ENCODE assay signal across 8 cellular contexts in the genomic region with DNA sequence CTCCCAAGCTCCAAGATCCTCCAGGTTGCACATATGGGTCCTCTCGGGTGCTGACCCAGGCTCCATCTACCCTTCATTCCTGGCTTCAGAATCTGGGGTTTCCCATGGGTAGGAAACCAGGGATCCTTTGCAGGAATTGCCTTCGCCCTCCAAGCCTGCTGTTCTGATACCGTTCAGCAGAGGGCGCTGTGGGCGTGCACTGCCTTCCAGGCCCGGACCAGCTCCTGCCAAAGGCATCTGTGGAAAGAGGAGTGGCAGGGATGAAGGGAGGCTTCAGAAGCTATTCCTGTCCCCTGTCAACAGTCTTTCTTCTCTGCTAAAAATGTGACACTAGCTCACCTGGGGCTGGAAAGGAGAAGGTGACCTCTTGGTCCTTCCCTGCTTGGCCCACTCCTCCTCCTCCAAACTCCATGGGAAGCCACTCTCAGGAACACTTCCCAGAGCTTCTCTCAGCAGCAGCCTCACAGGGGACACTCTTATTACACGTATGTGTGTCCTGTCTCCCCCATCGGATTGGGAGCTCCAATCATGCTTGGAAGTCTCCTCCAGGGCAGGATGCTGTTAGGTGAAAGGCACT.
A peak's percentile ranks its signal among the peaks of the same experiment; 100 is the strongest.
DNase-seq lines count a peak whose midpoint lies in the region; ATAC-seq, FAIRE-seq and TF ChIP-seq lines count a peak whose summit lies in the region.

No MANE protein-coding gene starts in this region.

- no TSS peak for BruUV-seq in GM12878 (replicated peaks; lab: Mats Ljungman, UMichigan)

- in situ Hi-C loops in GM12878 (cut with MboI): no loop called here

- peaks cover 27 to 46% of the 10 kb centered on the region in 2 donors for H3K27me3 Mint-ChIP-seq in natural killer cell (ENCODE audit: low read depth in 2 of 2)
- H3K27me3 Mint-ChIP-seq in natural killer cell treated with Interleukin-12 subunit alpha and Interleukin-12 subunit beta and Interleukin-15 and Interleukin-18, amount 100 ng/mL, for 72 hours: peaks cover 28 to 30% of the 10 kb centered on the region in 2 donors

- H3K27ac ChIP-seq in GM12878 (ENCODE audit: control insufficient read depth, insufficient read depth): no peak overlapping the region

- intact Hi-C loops in natural killer cell (cut with micrococcal nuclease) (loop anchor here (5.0 kb wide), 1 partner anchor 130 kb away; no protein-coding TSS in a partner anchor), GM12878 (cut with micrococcal nuclease; ENCODE audit: unreplicated experiment) (no loop called here)

- no peaks in the 10 kb centered on the region for H3K4me1 Mint-ChIP-seq in natural killer cell
- no peaks in the 10 kb centered on the region for H3K4me1 Mint-ChIP-seq in natural killer cell treated with Interleukin-12 subunit alpha and Interleukin-12 subunit beta and Interleukin-15 and Interleukin-18, amount 100 ng/mL, for 72 hours (ENCODE audit: low read depth in 2 of 2)

- no peak overlapping the region for H3K27ac Mint-ChIP-seq in natural killer cell
- H3K27ac Mint-ChIP-seq in natural killer cell treated with Interleukin-12 subunit alpha and Interleukin-12 subunit beta and Interleukin-15 and Interleukin-18, amount 100 ng/mL, for 72 hours: no peak overlapping the region

- no peaks in the 10 kb centered on the region for H3K9me3 Mint-ChIP-seq in natural killer cell
- no peaks in the 10 kb centered on the region for H3K9me3 Mint-ChIP-seq in natural killer cell treated with Interleukin-12 subunit alpha and Interleukin-12 subunit beta and Interleukin-15 and Interleukin-18, amount 100 ng/mL, for 72 hours

- no peak for TF ChIP-seq EP300 in GM12878 (IDR thresholded peaks at IDR 0.05; ENCODE audit: borderline replicate concordance in 1 of 2, control insufficient read depth in 1 of 2, low read depth in 2 of 2, low read length in 2 of 2)

- SMC1A ChIA-PET in GM12878 (lab: Charles Lee; ENCODE audit: uncharacterized antibody, unreplicated experiment): interaction anchor here (0.7 to 1.6 kb wide), 4 partner anchors 16 to 486 kb away, joined by 3 read pairs; no protein-coding TSS in a partner anchor

- RAD21 ChIA-PET in GM12878 (lab: Charles Lee; ENCODE audit: unreplicated experiment): no interaction called here

- H3K4me3 Mint-ChIP-seq in natural killer cell: no peak overlapping the region
- H3K4me3 Mint-ChIP-seq in natural killer cell treated with Interleukin-12 subunit alpha and Interleukin-12 subunit beta and Interleukin-15 and Interleukin-18, amount 100 ng/mL, for 72 hours: no peak overlapping the region

- POLR2A ChIA-PET in GM12878 (lab: Charles Lee): no interaction called here

- H3K36me3 Mint-ChIP-seq in natural killer cell: no peaks in the 10 kb centered on the region
- no peaks in the 10 kb centered on the region for H3K36me3 Mint-ChIP-seq in natural killer cell treated with Interleukin-12 subunit alpha and Interleukin-12 subunit beta and Interleukin-15 and Interleukin-18, amount 100 ng/mL, for 72 hours

- no peak for DNase-seq in natural killer cell
- no peak for DNase-seq in natural killer cell treated with Interleukin-12 subunit alpha and Interleukin-12 subunit beta and Interleukin-15 and Interleukin-18, amount 100 ng/mL, for 72 hours (ENCODE audit: low spot score)
- peak; percentile 24 for DNase-seq in NCI-H345 treated with DMSO at 0.1 percent for 48 hours (lab: John Stamatoyannopoulos, UW; ENCODE audit: unreplicated experiment)
- DNase-seq in GM12878 (ENCODE audit: low read depth, low spot score): no peak
- DNase-seq in iris pigment epithelial cell (ENCODE audit: low read depth): peak; percentile 23
- peak; percentile 54 to 56 for DNase-seq in stimulated activated CD4-positive, alpha-beta T cell treated with anti-CD3 and anti-CD28 coated beads, Interleukin-2, amount 100 ng/mL, for 48 hours
- no peak for DNase-seq in NOMO-1 treated with dmso at 0.1 percent for 144 hours (lab: John Stamatoyannopoulos, UW; ENCODE audit: unreplicated experiment)

- FAIRE-seq in GM12878 (lab: Jason Lieb, UNC): no peak

- 4% methylated on average over 8 of the region's 8 CpGs for WGBS in GM12878 (ENCODE audit: insufficient coverage, insufficient replicate concordance, low lambda C conversion rate, missing lambda C conversion rate)

- no peak overlapping the region for H2AFZ ChIP-seq in GM12878 (ENCODE audit: control insufficient read depth, low read depth, low read length)

- H4K20me1 ChIP-seq in GM12878 (ENCODE audit: control insufficient read depth, insufficient read depth): no peaks in the 10 kb centered on the region

- peak; percentile 29 for TF ChIP-seq CTCF in natural killer cell (IDR thresholded peaks at IDR 0.05)
- TF ChIP-seq CTCF in GM12878 (IDR thresholded peaks at IDR 0.05 in 2 of 3, conservative IDR thresholded peaks at IDR 0.05 in 1 of 3; ENCODE audit: control insufficient read depth in 2 of 3, extremely low read depth in 1 of 3, insufficient read depth in 1 of 3, low read depth in 3 of 3, low read length in 3 of 3): peak; percentile 51 to 77 (median 73)

- no peak overlapping the region for H3K9ac ChIP-seq in GM12878 (ENCODE audit: control insufficient read depth, insufficient read depth, low read length)

- no peak for TF ChIP-seq POLR2A in GM12878 (IDR thresholded peaks at IDR 0.05; ENCODE audit: low read depth, low read length)

- no peak for ATAC-seq in natural killer cell
- no peak for ATAC-seq in natural killer cell treated with Interleukin-12 subunit alpha and Interleukin-12 subunit beta and Interleukin-15 and Interleukin-18, amount 100 ng/mL, for 72 hours
- no peak for ATAC-seq in GM12878
- ATAC-seq in HG02642 (IDR thresholded peaks at IDR 0.05; ENCODE audit: poor library complexity, unreplicated experiment): no peak

- TF ChIP-seq RAD21 in GM12878 (IDR thresholded peaks at IDR 0.05; ENCODE audit: insufficient read depth, low read depth, low read length): peak; percentile 52

- peaks cover 6% of the 10 kb centered on the region; the same call in 1 of the 2 replicates for H3K4me1 ChIP-seq in GM12878 (ENCODE audit: control insufficient read depth, insufficient read depth, low read length)

- H3K4me3 ChIP-seq in GM12878: no peak overlapping the region

- peaks cover under 1 to 7% of the 10 kb centered on the region in 2 experiments for H3K27me3 ChIP-seq in GM12878 (replicated peaks in 1 of 2; ENCODE audit: control insufficient read depth in 2 of 2, insufficient read depth in 2 of 2, low read length in 1 of 2)

- no peaks in the 10 kb centered on the region for H3K79me2 ChIP-seq in GM12878 (ENCODE audit: control insufficient read depth, insufficient read depth, low read length)

- H3K9me3 ChIP-seq in GM12878 (replicated peaks; ENCODE audit: control insufficient read depth, insufficient read depth, low read length): no peaks in the 10 kb centered on the region

- no peak overlapping the region for H3K4me2 ChIP-seq in GM12878 (ENCODE audit: control insufficient read depth, insufficient read depth)

- CTCF ChIA-PET in GM12878 (lab: Yijun Ruan, JAX): interaction anchor here (0.7 to 3.6 kb wide), 14 partner anchors 9 to 539 kb away, joined by 3 to 25 read pairs (median 4); no protein-coding TSS in a partner anchor

- H3K36me3 ChIP-seq in GM12878 (ENCODE audit: control insufficient read depth in 2 of 2, insufficient read depth in 2 of 2, low read length in 1 of 2): no peaks in the 10 kb centered on the region

TF ChIP-seq in GM12878, 131 proteins besides CTCF, POLR2A, EP300 and RAD21:
- TF ChIP-seq MTA3 (IDR thresholded peaks at IDR 0.05; ENCODE audit: borderline replicate concordance, low read length) (no peak), ETV6 (conservative IDR thresholded peaks at IDR 0.05 in 1 of 2, IDR thresholded peaks at IDR 0.05 in 1 of 2; ENCODE audit: borderline replicate concordance in 1 of 2, low read depth in 1 of 2) (no peak), SMC3 (IDR thresholded peaks at IDR 0.05; ENCODE audit: borderline replicate concordance, low read length) (peak; percentile 41), MAX (IDR thresholded peaks at IDR 0.05; ENCODE audit: low read depth, low read length) (no peak), FOS (IDR thresholded peaks at IDR 0.05; ENCODE audit: borderline replicate concordance, extremely low read depth, insufficient read length) (no peak), ELK1 (IDR thresholded peaks at IDR 0.05; ENCODE audit: low read depth, low read length) (no peak), BHLHE40 (IDR thresholded peaks at IDR 0.05; ENCODE audit: borderline replicate concordance in 1 of 2, low read depth in 2 of 2, low read length in 1 of 2) (no peak), SREBF2 (IDR thresholded peaks at IDR 0.05; ENCODE audit: low read length) (no peak)

Comparison
In these comparisons a context has a peak if more than half of its experiments do, and no peak if none do; other contexts are left out.
1. DNase-seq: peak in NCI-H345 treated with DMSO at 0.1 percent for 48 hours (single experiment), iris pigment epithelial cell (single experiment) and stimulated activated CD4-positive, alpha-beta T cell treated with anti-CD3 and anti-CD28 coated beads, Interleukin-2, amount 100 ng/mL, for 48 hours (2 of 2); none in natural killer cell (single experiment), natural killer cell treated with Interleukin-12 subunit alpha and Interleukin-12 subunit beta and Interleukin-15 and Interleukin-18, amount 100 ng/mL, for 72 hours (single experiment), GM12878 (single experiment) and NOMO-1 treated with dmso at 0.1 percent for 144 hours (single experiment).